Comparison of ENCODE assay signal across 11 cellular contexts in genomic region chr4:121041307-121042090, GRCh38. TPM values are rescaled to one million over a fixed set of nuclear protein-coding genes. Genes with fewer than 3 reads are reported as not detected.
A peak's percentile ranks its signal among the peaks of the same experiment; 100 is the strongest.
DNase-seq lines count a peak whose midpoint lies in the region; ATAC-seq and TF ChIP-seq lines count a peak whose summit lies in the region.
"Had no signal": no experiment of that assay in that cellular context is flagged by ENCODE, and none has a peak within 500 bp of the region (broad histone marks: within the 10 kb centered on the region; RNA-seq: fewer than 3 reads in every experiment).

No MANE protein-coding gene starts in this region.

- no peaks in the 10 kb centered on the region for H3K9me3 Mint-ChIP-seq in activated T-helper 17 cell treated with anti-CD3 and anti-CD28 coated beads, Interleukin-2, amount 50 U/mL, for 72 hours

- TF ChIP-seq CTCF in sigmoid colon (IDR thresholded peaks at IDR 0.05) = no peak
- no peak for TF ChIP-seq CTCF in mucosa of descending colon (IDR thresholded peaks at IDR 0.05)

- H3K36me3 ChIP-seq in sigmoid colon = no peaks in the 10 kb centered on the region
- no peaks in the 10 kb centered on the region for H3K36me3 ChIP-seq in Karpas-422 (ENCODE audit: insufficient read depth, low read length)
- H3K36me3 ChIP-seq in mucosa of descending colon (ENCODE audit: low read depth) = no peaks in the 10 kb centered on the region

- H4K20me1 ChIP-seq in Karpas-422 (ENCODE audit: insufficient read depth, low read depth, low read length) = no peaks in the 10 kb centered on the region

- H3K9me3 ChIP-seq in sigmoid colon (peaks cover 0 to 2% (median 0%) of the 10 kb centered on the region in 4 donors), Karpas-422 (ENCODE audit: low read length) (no peaks in the 10 kb centered on the region), mucosa of descending colon (no peaks in the 10 kb centered on the region)

- H2AFZ ChIP-seq in Karpas-422 (ENCODE audit: low read length) = no peak overlapping the region
- H2AFZ ChIP-seq: parathyroid adenoma had no signal

- DNase-seq in ELF-1 (ENCODE audit: low read depth, low spot score) (peak; percentile 48), sigmoid colon (no peak), Karpas-422 (no peak), mucosa of descending colon (no peak), NCI-H446 treated with DMSO at 0.1 percent for 48 hours (lab: John Stamatoyannopoulos, UW) (no peak)
- DNase-seq: DMS79, NCI-H1092 treated with DMSO at 0.1 percent for 48 hours had no signal

- H3K27me3 ChIP-seq in sigmoid colon = no peaks in the 10 kb centered on the region
- no peaks in the 10 kb centered on the region for H3K27me3 ChIP-seq in Karpas-422 (ENCODE audit: low read length)

- H3K4me3 ChIP-seq in sigmoid colon = no peak overlapping the region
- no peak overlapping the region for H3K4me3 ChIP-seq in Karpas-422 (ENCODE audit: low read length)
- H3K4me3 ChIP-seq in mucosa of descending colon = no peak overlapping the region

- H3K36me3 Mint-ChIP-seq in activated T-helper 17 cell treated with anti-CD3 and anti-CD28 coated beads, Interleukin-2, amount 50 U/mL, for 72 hours (ENCODE audit: low read depth) = no peaks in the 10 kb centered on the region

- no peak for TF ChIP-seq POLR2A in sigmoid colon (IDR thresholded peaks at IDR 0.05)

- H3K79me2 ChIP-seq in Karpas-422 (ENCODE audit: low read length) = no peaks in the 10 kb centered on the region
- H3K79me2 ChIP-seq: parathyroid adenoma had no signal

- H3K27me3 Mint-ChIP-seq in activated T-helper 17 cell treated with anti-CD3 and anti-CD28 coated beads, Interleukin-2, amount 50 U/mL, for 72 hours = peaks cover 12% of the 10 kb centered on the region

- H3K27ac ChIP-seq in sigmoid colon = no peak overlapping the region
- no peak overlapping the region for H3K27ac ChIP-seq in Karpas-422 (ENCODE audit: low read length)
- H3K27ac ChIP-seq: parathyroid adenoma had no signal

- WGBS in sigmoid colon, 2 donors = 65 to 75% methylated on average over 8 of the region's 8 CpGs

- peak overlapping the region; percentile 76 for H3K27ac Mint-ChIP-seq in activated T-helper 17 cell treated with anti-CD3 and anti-CD28 coated beads, Interleukin-2, amount 50 U/mL, for 72 hours

- no peak overlapping the region for H3K4me2 ChIP-seq in Karpas-422 (ENCODE audit: low read depth, low read length, poor library complexity, severe bottlenecking)

- H3K4me1 Mint-ChIP-seq in activated T-helper 17 cell treated with anti-CD3 and anti-CD28 coated beads, Interleukin-2, amount 50 U/mL, for 72 hours = peaks cover 8% of the 10 kb centered on the region

- intact Hi-C loops in sigmoid colon (cut with DNase I) = no loop called here
- intact Hi-C loops in mucosa of descending colon (cut with DNase I, micrococcal nuclease) = no loop called here

- H3K4me3 Mint-ChIP-seq in activated T-helper 17 cell treated with anti-CD3 and anti-CD28 coated beads, Interleukin-2, amount 50 U/mL, for 72 hours = peak overlapping the region; percentile 50

- H3K4me1 ChIP-seq in sigmoid colon (no peaks in the 10 kb centered on the region), Karpas-422 (ENCODE audit: low read length) (no peaks in the 10 kb centered on the region), mucosa of descending colon (ENCODE audit: low read depth) (no peaks in the 10 kb centered on the region)
- H3K4me1 ChIP-seq: parathyroid adenoma had no signal

- TF ChIP-seq EP300 in sigmoid colon (IDR thresholded peaks at IDR 0.05) = no peak

- H3K9me2 ChIP-seq in Karpas-422 (replicated peaks; ENCODE audit: insufficient read depth, low read length) = no peaks in the 10 kb centered on the region

- ATAC-seq in GM19395 (IDR thresholded peaks at IDR 0.05; ENCODE audit: unreplicated experiment) (peak; percentile 100), HG03066 (IDR thresholded peaks at IDR 0.05; ENCODE audit: low read depth, unreplicated experiment) (peak; percentile 99), mucosa of descending colon (no peak)
- peak; percentile 100 for ATAC-seq in activated T-helper 17 cell treated with anti-CD3 and anti-CD28 coated beads, Interleukin-2, amount 50 U/mL, for 72 hours (replicated peaks)

- H3K9ac ChIP-seq in Karpas-422 (ENCODE audit: low read length) = no peak overlapping the region
- H3K9ac ChIP-seq: parathyroid adenoma had no signal

RNA-seq across cellular contexts. Expression of gene NDNF, which starts 30.8 kb away (rescaled TPM):
- 1 to 10 TPM in 1 of 2 donors, under 1 TPM in 1; 0.13 to 2.5 TPM for total RNA-seq in activated T-helper 17 cell treated with anti-CD3 and anti-CD28 coated beads, Interleukin-2, amount 50 U/mL, for 72 hours
- total RNA-seq in sigmoid colon (10 to 100 TPM in 1 of 4 donors, 1 to 10 TPM in 3; 3.8 to 11.1 (median 7.4) TPM), mucosa of descending colon (10 to 100 TPM in 2 of 3 donors, 1 to 10 TPM in 1; 9.0 to 11.8 (median 10.3) TPM)
- 1 to 10 TPM; 1.2 to 1.6 (median 1.5) TPM for polyA plus RNA-seq in sigmoid colon
- not detected in 2 replicates for total RNA-seq in Karpas-422 (2014; rRNA removed; shearing (Covaris generic); ENCODE audit: low replicate concordance)
